ENCODE assay signal across 14 cellular contexts in the genomic region with DNA sequence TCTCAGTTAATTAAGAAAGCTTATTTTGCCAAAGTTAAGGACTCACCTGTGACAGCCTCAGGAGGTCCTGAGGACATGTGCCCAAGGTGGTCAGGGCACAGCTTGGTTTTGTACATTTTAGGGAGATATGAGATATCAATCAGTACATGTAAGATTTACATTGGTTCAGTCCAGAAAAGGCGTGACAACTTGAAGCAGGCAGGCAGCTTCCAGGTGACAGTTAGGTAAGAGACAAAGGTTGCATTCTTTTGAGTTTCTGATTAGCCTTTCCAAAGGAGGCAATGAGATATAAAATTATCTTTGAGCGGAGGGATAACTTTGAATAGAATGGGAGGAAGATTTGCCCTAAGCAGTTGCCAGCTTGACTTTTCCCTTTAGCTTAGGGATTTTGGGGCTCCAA. TPM values are rescaled to one million over a fixed set of nuclear protein-coding genes. Genes with fewer than 3 reads are reported as not detected.
DNase-seq lines count a peak whose midpoint lies in the region; ATAC-seq and TF ChIP-seq lines count a peak whose summit lies in the region.
"Had no signal": no experiment of that assay in that cellular context is flagged by ENCODE, and none has a peak within 500 bp of the region (broad histone marks: within the 10 kb centered on the region; RNA-seq: fewer than 3 reads in every experiment).

No MANE protein-coding gene starts in this region.

- no peak overlapping the region for H3K18ac ChIP-seq in trophoblast cell (ENCODE audit: low read length)

- H3K9me3 Mint-ChIP-seq in Calu3 (ENCODE audit: low read depth, unreplicated experiment), result peaks cover 5% of the 10 kb centered on the region
- no peaks in the 10 kb centered on the region for H3K9me3 Mint-ChIP-seq in activated CD4-positive, alpha-beta T cell treated with anti-CD3 and anti-CD28 coated beads, Interleukin-2, amount 10 ng/mL, durations not matched to agents 7 days and 5 days

- DNase-seq in Calu3, result no peak
- DNase-seq in NCI-H526 treated with DMSO at 0.1 percent for 48 hours (lab: John Stamatoyannopoulos, UW), result peak; percentile 48
- no peak for DNase-seq in right lobe of liver
- DNase-seq in NCI-H2227 (lab: John Stamatoyannopoulos, UW; ENCODE audit: unreplicated experiment), result no peak
- no peak for DNase-seq in trophoblast cell
- no peak for DNase-seq in ureter (ENCODE audit: low spot score)
- DNase-seq in activated CD4-positive, alpha-beta T cell treated with anti-CD3 and anti-CD28 coated beads, Interleukin-2, amount 10 ng/mL, durations not matched to agents 7 days and 5 days, result no peak
- DNase-seq: AML-193; CD4-positive, alpha-beta T cell; DMS79 treated with DMSO at 0.1 percent for 48 hours; GF-D8; H9 had no signal

- H3K36me3 ChIP-seq in right lobe of liver (no peaks in the 10 kb centered on the region), trophoblast cell (ENCODE audit: control insufficient read depth in 1 of 2, insufficient read depth in 2 of 2, low read length in 2 of 2) (peaks cover 2 to 3% of the 10 kb centered on the region in 2 experiments)

- peak; percentile 64 to 85 (median 70) for ATAC-seq in right lobe of liver
- ATAC-seq: A549 had no signal

- H3K14ac ChIP-seq in trophoblast cell (ENCODE audit: low read length), result no peak overlapping the region

- H3K27ac ChIP-seq in right lobe of liver, result peak overlapping the region in 2 of 3 donors; percentile 8 to 57
- H3K27ac ChIP-seq in trophoblast cell (ENCODE audit: low read depth, low read length), result no peak overlapping the region
- H3K27ac ChIP-seq: A549, C4-2B had no signal

- no peak overlapping the region for H4K12ac ChIP-seq in trophoblast cell (ENCODE audit: low read depth, low read length)

- TF ChIP-seq CTCF in Calu3 (IDR thresholded peaks at IDR 0.05; ENCODE audit: unreplicated experiment) (no peak), right lobe of liver (IDR thresholded peaks at IDR 0.05) (no peak)

- no peak overlapping the region for H2BK120ac ChIP-seq in trophoblast cell (ENCODE audit: insufficient read depth, low read length, poor library complexity)

- no peak overlapping the region for H3K4me2 ChIP-seq in trophoblast cell (ENCODE audit: low read length)
- H3K4me2 ChIP-seq: A549 had no signal

- no peaks in the 10 kb centered on the region for H3K79me2 ChIP-seq in trophoblast cell (ENCODE audit: control insufficient read depth, insufficient read depth, low read length, poor library complexity)

- H3K36me3 Mint-ChIP-seq in Calu3 (ENCODE audit: insufficient read depth, unreplicated experiment), result peaks cover 5% of the 10 kb centered on the region
- H3K36me3 Mint-ChIP-seq in activated CD4-positive, alpha-beta T cell treated with anti-CD3 and anti-CD28 coated beads, Interleukin-2, amount 10 ng/mL, durations not matched to agents 7 days and 5 days (ENCODE audit: low read depth), result no peaks in the 10 kb centered on the region

- H3K27ac Mint-ChIP-seq in Calu3 (ENCODE audit: unreplicated experiment), result peak overlapping the region; percentile 65
- H3K27ac Mint-ChIP-seq in activated CD4-positive, alpha-beta T cell treated with anti-CD3 and anti-CD28 coated beads, Interleukin-2, amount 10 ng/mL, durations not matched to agents 7 days and 5 days, result no peak overlapping the region
- H3K27ac Mint-ChIP-seq: CD4-positive, alpha-beta T cell; H9 had no signal

- H2AFZ ChIP-seq in trophoblast cell (ENCODE audit: insufficient read depth, low read length, poor library complexity), result no peak overlapping the region

- H3K27me3 ChIP-seq in right lobe of liver (no peaks in the 10 kb centered on the region), trophoblast cell (ENCODE audit: insufficient read depth, low read length) (no peaks in the 10 kb centered on the region)

- no peaks in the 10 kb centered on the region for H3K79me1 ChIP-seq in trophoblast cell (ENCODE audit: low read length)

- no TSS peak for BruUV-seq in Calu3 (replicated peaks; lab: Mats Ljungman, UMichigan)

- no peak overlapping the region for H4K91ac ChIP-seq in trophoblast cell (ENCODE audit: low read depth, low read length)

- H2AK5ac ChIP-seq in trophoblast cell (ENCODE audit: low read length), result no peak overlapping the region

- no peak overlapping the region for H3K4me3 ChIP-seq in right lobe of liver
- no peak overlapping the region for H3K4me3 ChIP-seq in trophoblast cell (ENCODE audit: low read depth, low read length)
- H3K4me3 ChIP-seq: A549 had no signal

- H3K27me3 Mint-ChIP-seq in Calu3 (ENCODE audit: unreplicated experiment), result no peaks in the 10 kb centered on the region
- H3K27me3 Mint-ChIP-seq in activated CD4-positive, alpha-beta T cell treated with anti-CD3 and anti-CD28 coated beads, Interleukin-2, amount 10 ng/mL, durations not matched to agents 7 days and 5 days, result no peaks in the 10 kb centered on the region
- H3K27me3 Mint-ChIP-seq: CD4-positive, alpha-beta T cell had no signal

- H3K4me1 Mint-ChIP-seq in Calu3 (ENCODE audit: low read depth, unreplicated experiment), result peaks cover 31% of the 10 kb centered on the region
- peaks cover 4% of the 10 kb centered on the region for H3K4me1 Mint-ChIP-seq in activated CD4-positive, alpha-beta T cell treated with anti-CD3 and anti-CD28 coated beads, Interleukin-2, amount 10 ng/mL, durations not matched to agents 7 days and 5 days

- H3K4me3 Mint-ChIP-seq in Calu3 (ENCODE audit: low read depth, unreplicated experiment), result no peak overlapping the region
- no peak overlapping the region for H3K4me3 Mint-ChIP-seq in activated CD4-positive, alpha-beta T cell treated with anti-CD3 and anti-CD28 coated beads, Interleukin-2, amount 10 ng/mL, durations not matched to agents 7 days and 5 days
- H3K4me3 Mint-ChIP-seq: CD4-positive, alpha-beta T cell; H9 had no signal

- H3K4ac ChIP-seq in trophoblast cell (ENCODE audit: low read depth, low read length), result no peak overlapping the region

- POLR2A ChIA-PET in activated CD4-positive, alpha-beta T cell treated with anti-CD3 and anti-CD28 coated beads, Interleukin-2, amount 10 ng/mL, durations not matched to agents 7 days and 5 days (lab: Charles Lee), result no interaction called here

- no peak overlapping the region for H2BK5ac ChIP-seq in trophoblast cell (ENCODE audit: low read depth, low read length, poor library complexity)

- no peak overlapping the region for H4K8ac ChIP-seq in trophoblast cell (ENCODE audit: low read depth, low read length)

- CTCF ChIA-PET in Calu3 (lab: Charles Lee), result no interaction called here
- CTCF ChIA-PET in activated CD4-positive, alpha-beta T cell treated with anti-CD3 and anti-CD28 coated beads, Interleukin-2, amount 10 ng/mL, durations not matched to agents 7 days and 5 days (lab: Charles Lee), result no interaction called here

- H3K23ac ChIP-seq in trophoblast cell (ENCODE audit: low read length), result no peak overlapping the region

- TF ChIP-seq POLR2A in right lobe of liver (IDR thresholded peaks at IDR 0.05), result no peak

- no peak overlapping the region for H2BK12ac ChIP-seq in trophoblast cell (ENCODE audit: low read length)

- peaks cover 0 to 27% (median 6%) of the 10 kb centered on the region in 4 donors for H3K4me1 ChIP-seq in right lobe of liver
- H3K4me1 ChIP-seq in trophoblast cell (ENCODE audit: control insufficient read depth in 1 of 2, insufficient read depth in 2 of 2, low read length in 2 of 2), result peaks cover 0 to 4% of the 10 kb centered on the region in 2 experiments
- H3K4me1 ChIP-seq: A549 had no signal

- H3K9ac ChIP-seq in trophoblast cell (ENCODE audit: low read length), result no peak overlapping the region

- intact Hi-C loops in Calu3 (cut with micrococcal nuclease; ENCODE audit: unreplicated experiment) (no loop called here), right lobe of liver (cut with DNase I) (no loop called here)

- H3K9me3 ChIP-seq in right lobe of liver, result no peaks in the 10 kb centered on the region
- peaks cover 8% of the 10 kb centered on the region for H3K9me3 ChIP-seq in trophoblast cell (ENCODE audit: insufficient read depth, low read depth, low read length)
- H3K9me3 ChIP-seq: A549 had no signal

- 35% methylated on average over 2 of the region's 2 CpGs for WGBS in right lobe of liver (ENCODE audit: insufficient coverage, low coverage, low lambda C conversion rate, missing lambda C conversion rate)
- no CpG with 5 or more reads among the region's 2 CpGs for WGBS in trophoblast cell (ENCODE audit: extremely low coverage, insufficient coverage, insufficient read length)

RNA-seq across cellular contexts. Expression of gene SLC1A1, which starts 47.8 kb away (rescaled TPM):
- total RNA-seq in Calu3 (2022) (71.6 and 81.4 TPM in 2 replicates), right lobe of liver (10 to 100 TPM; 22.0 to 82.7 (median 38.7) TPM), ureter (5.0 TPM)
- 0.53 and 0.67 TPM in 2 replicates for polyA plus RNA-seq in trophoblast cell (2013)
- total RNA-seq in activated CD4-positive, alpha-beta T cell treated with anti-CD3 and anti-CD28 coated beads, Interleukin-2, amount 10 ng/mL, durations not matched to agents 7 days and 5 days, result under 1 TPM in 1 of 2 experiments, not detected in 1; 0.10 TPM
